ENCODE assay signal across 8 cellular contexts in genomic region chr1:116498789-116499628, GRCh38.
DNase-seq lines count a peak whose midpoint lies in the region; ATAC-seq, FAIRE-seq and TF ChIP-seq lines count a peak whose summit lies in the region.

No MANE protein-coding gene starts in this region.

- H3K27me3 ChIP-seq in HepG2 (ENCODE audit: control insufficient read depth in 1 of 2, insufficient read depth in 2 of 2, low read length in 2 of 2) = no peaks in the 10 kb centered on the region

- WGBS in HepG2 (ENCODE audit: low lambda C conversion rate) = 70% methylated on average over 11 of the region's 13 CpGs

- no peaks in the 10 kb centered on the region for H4K20me1 ChIP-seq in HepG2 (ENCODE audit: insufficient read depth, low read length)

- no peak overlapping the region for H3K4me3 ChIP-seq in coronary artery
- H3K4me3 ChIP-seq in HepG2 (replicated peaks in 1 of 3; ENCODE audit: insufficient read depth in 1 of 3, low read depth in 2 of 3, low read length in 3 of 3) = no peak overlapping the region

- H3K79me2 ChIP-seq in HepG2 (ENCODE audit: insufficient read depth, low read length) = peaks cover 22% of the 10 kb centered on the region

- H2AFZ ChIP-seq in HepG2 (ENCODE audit: low read length) = no peak overlapping the region

- BruUV-seq in HepG2 (replicated peaks; lab: Mats Ljungman, UMichigan) = no TSS peak

- no peak overlapping the region for H3K9ac ChIP-seq in HepG2 (ENCODE audit: insufficient read depth, low read depth, low read length)

- no peak overlapping the region for H3K4me3 Mint-ChIP-seq in activated CD4-positive, alpha-beta T cell treated with anti-CD3 and anti-CD28 coated beads for 36 hours

- peaks cover 61% of the 10 kb centered on the region for H3K4me1 ChIP-seq in HepG2 (ENCODE audit: insufficient read depth, low read length)

- no peak for TF ChIP-seq EP300 in HepG2 (IDR thresholded peaks at IDR 0.05; ENCODE audit: low read depth in 2 of 2, low read length in 2 of 2)
- TF ChIP-seq EP300 in HepG2 (CRISPR knock-in tag; IDR thresholded peaks at IDR 0.05; ENCODE audit: borderline replicate concordance) = no peak

- peak; percentile 73 for ATAC-seq in activated CD4-positive, alpha-beta T cell treated with anti-CD3 and anti-CD28 coated beads for 36 hours
- ATAC-seq in HG02973 (IDR thresholded peaks at IDR 0.05; ENCODE audit: unreplicated experiment) = peak; percentile 55
- peak; percentile 66 for ATAC-seq in HepG2
- ATAC-seq in stimulated activated naive CD8-positive, alpha-beta T cell treated with anti-CD3 and anti-CD28 coated beads, Interleukin-15, Interleukin-2, amounts not matched to agents 100 U/mL and 50 U/mL, for 24 hours = peak; percentile 47

- H3K9me3 ChIP-seq in HepG2 (ENCODE audit: low read length) = no peaks in the 10 kb centered on the region

- TF ChIP-seq POLR2A in HepG2 (IDR thresholded peaks at IDR 0.05; ENCODE audit: insufficient read depth in 1 of 2, low read depth in 2 of 2, low read length in 2 of 2) = no peak

- H3K4me2 ChIP-seq in HepG2 (ENCODE audit: low read depth, low read length) = no peak overlapping the region

- TF ChIP-seq RAD21 in HepG2 (CRISPR knock-in tag; IDR thresholded peaks at IDR 0.05) = peak; percentile 94

- intact Hi-C loops in activated CD4-positive, alpha-beta T cell treated with anti-CD3 and anti-CD28 coated beads for 36 hours (cut with DNase I, micrococcal nuclease) = loop anchor here (1.0 to 10.0 kb wide), 2 partner anchors 360 to 694 kb away; no protein-coding TSS in a partner anchor
- intact Hi-C loops in HepG2 (cut with micrococcal nuclease; ENCODE audit: unreplicated experiment) = loop anchor here (1.0 kb wide), 1 partner anchor 360 kb away; no protein-coding TSS in a partner anchor

- H3K27ac Mint-ChIP-seq in activated CD4-positive, alpha-beta T cell treated with anti-CD3 and anti-CD28 coated beads for 36 hours = no peak overlapping the region

- peak; percentile 68 for FAIRE-seq in HepG2 (lab: Jason Lieb, UNC)

- H3K27me3 Mint-ChIP-seq in activated CD4-positive, alpha-beta T cell treated with anti-CD3 and anti-CD28 coated beads for 36 hours = no peaks in the 10 kb centered on the region

- peaks cover 24% of the 10 kb centered on the region for H3K4me1 Mint-ChIP-seq in activated CD4-positive, alpha-beta T cell treated with anti-CD3 and anti-CD28 coated beads for 36 hours

- no peak overlapping the region for H3K27ac ChIP-seq in coronary artery
- H3K27ac ChIP-seq in HepG2 (ENCODE audit: extremely low read length, insufficient read depth, low read length) = peak overlapping the region; percentile 16

- no peaks in the 10 kb centered on the region for H3K9me3 Mint-ChIP-seq in activated CD4-positive, alpha-beta T cell treated with anti-CD3 and anti-CD28 coated beads for 36 hours (ENCODE audit: low read depth)

- CTCF ChIA-PET in activated CD4-positive, alpha-beta T cell treated with anti-CD3 and anti-CD28 coated beads for 36 hours (lab: Charles Lee) = interaction anchor here (0.6 to 13.7 kb wide), 36 partner anchors 9 to 680 kb away, joined by 3 to 153 read pairs (median 4); no protein-coding TSS in a partner anchor
- CTCF ChIA-PET in HepG2 (lab: Yijun Ruan, JAX; ENCODE audit: low intra/inter-chr PET ratio, low total read pairs) = interaction anchor here (1.2 to 5.6 kb wide), 5 partner anchors 12 to 360 kb away, joined by 4 to 81 read pairs (median 5); no protein-coding TSS in a partner anchor

- DNase-seq in activated CD4-positive, alpha-beta T cell treated with anti-CD3 and anti-CD28 coated beads for 36 hours = peak; percentile 61
- DNase-seq in activated CD4-positive, alpha-beta T cell treated with anti-CD3 and anti-CD28 coated beads for 1 hour = no peak
- peak; percentile 83 for DNase-seq in NCI-H2107 treated with DMSO at 0.1 percent for 48 hours (lab: John Stamatoyannopoulos, UW; ENCODE audit: unreplicated experiment)
- DNase-seq in UCSD-AML1 (lab: John Stamatoyannopoulos, UW; ENCODE audit: unreplicated experiment) = peak; percentile 61
- no peak for DNase-seq in coronary artery (ENCODE audit: low spot score)
- peak; percentile 68 for DNase-seq in HepG2 (ENCODE audit: low spot score)
- peak; percentile 55 for DNase-seq in stimulated activated naive CD8-positive, alpha-beta T cell treated with anti-CD3 and anti-CD28 coated beads, Interleukin-15, Interleukin-2, amounts not matched to agents 100 U/mL and 50 U/mL, for 24 hours

- in situ Hi-C loops in HepG2 (cut with HindIII; ENCODE audit: extremely low pct_ligation_motif_present, low pct_unique_long_range_greater_than_20kb) = loop anchor here (5.0 kb wide), 1 partner anchor 352 kb away; no protein-coding TSS in a partner anchor

- TF ChIP-seq CTCF in coronary artery (IDR thresholded peaks at IDR 0.05) (peak; percentile 74), HepG2 (CRISPR knock-in tag; IDR thresholded peaks at IDR 0.05) (peak; percentile 88)

- no peaks in the 10 kb centered on the region for H3K36me3 Mint-ChIP-seq in activated CD4-positive, alpha-beta T cell treated with anti-CD3 and anti-CD28 coated beads for 36 hours (ENCODE audit: low read depth)

- POLR2A ChIA-PET in activated CD4-positive, alpha-beta T cell treated with anti-CD3 and anti-CD28 coated beads for 36 hours (lab: Charles Lee) = interaction anchor here (0.6 kb wide), 1 partner anchor 127 kb away, joined by 4 read pairs; no protein-coding TSS in a partner anchor
- POLR2A ChIA-PET in HepG2 (lab: Yijun Ruan, JAX) = interaction anchor here (0.8 to 2.2 kb wide), 6 partner anchors 9 to 389 kb away, joined by 3 to 11 read pairs (median 5); no protein-coding TSS in a partner anchor

- H3K36me3 ChIP-seq in HepG2 (replicated peaks in 1 of 2; ENCODE audit: control insufficient read depth in 1 of 2, insufficient read depth in 2 of 2, low read length in 2 of 2) = peaks cover 6 to 18% of the 10 kb centered on the region in 2 experiments; a peak in 3 of 5 replicates

TF ChIP-seq in HepG2, 621 proteins besides CTCF, POLR2A, EP300 and RAD21 (continues in another document):
- TF ChIP-seq POGZ (CRISPR knock-in tag; IDR thresholded peaks at IDR 0.05) = peak; percentile 42; the same call in 1 of the 2 replicates
- TF ChIP-seq JARID2 (CRISPR knock-in tag; IDR thresholded peaks at IDR 0.05; ENCODE audit: insufficient replicate concordance) = no peak
- no peak for TF ChIP-seq LCORL (IDR thresholded peaks at IDR 0.05)
- no peak for TF ChIP-seq LCORL (CRISPR knock-in tag; IDR thresholded peaks at IDR 0.05)
- TF ChIP-seq KAT8 (CRISPR knock-in tag; IDR thresholded peaks at IDR 0.05) = 0 out of 2 replicates have a peak, but pooled peaks have one; percentile 33
- no peak for TF ChIP-seq CREBL2 (CRISPR knock-in tag; IDR thresholded peaks at IDR 0.05; ENCODE audit: borderline replicate concordance)
- peak; percentile 12; the same call in 1 of the 2 replicates for TF ChIP-seq ARID5B (CRISPR knock-in tag; IDR thresholded peaks at IDR 0.05)
- no peak for TF ChIP-seq ZNF44 (CRISPR knock-in tag; IDR thresholded peaks at IDR 0.05)
- TF ChIP-seq ZNF644 (CRISPR knock-in tag; IDR thresholded peaks at IDR 0.05; ENCODE audit: low read depth) = peak; percentile 87
- 0 out of 2 replicates have a peak, but pooled peaks have one; percentile 40 for TF ChIP-seq ERF (CRISPR knock-in tag; IDR thresholded peaks at IDR 0.05)
- TF ChIP-seq AGO2 (optimal IDR thresholded peaks at IDR 0.05; ENCODE audit: low read depth, low read length) = no peak
- TF ChIP-seq ELF1 (CRISPR knock-in tag; IDR thresholded peaks at IDR 0.05) = 0 out of 2 replicates have a peak, but pooled peaks have one; percentile 27
- 0 out of 2 replicates have a peak, but pooled peaks have one; percentile 15 for TF ChIP-seq BCL6 (CRISPR knock-in tag; IDR thresholded peaks at IDR 0.05)
- no peak for TF ChIP-seq ZNF660 (CRISPR knock-in tag; IDR thresholded peaks at IDR 0.05; ENCODE audit: borderline replicate concordance, low read depth)
- TF ChIP-seq ISL2 (CRISPR knock-in tag; IDR thresholded peaks at IDR 0.05) = 0 out of 2 replicates have a peak, but pooled peaks have one; percentile 25
- TF ChIP-seq STAG1 (CRISPR knock-in tag; IDR thresholded peaks at IDR 0.05) = peak; percentile 96

Comparison
In these comparisons a context has a peak if more than half of its experiments do, and no peak if none do; other contexts are left out.
1. DNase-seq: peak in activated CD4-positive, alpha-beta T cell treated with anti-CD3 and anti-CD28 coated beads for 36 hours (single experiment), NCI-H2107 treated with DMSO at 0.1 percent for 48 hours (single experiment), UCSD-AML1 (single experiment), HepG2 (single experiment) and stimulated activated naive CD8-positive, alpha-beta T cell treated with anti-CD3 and anti-CD28 coated beads, Interleukin-15, Interleukin-2, amounts not matched to agents 100 U/mL and 50 U/mL, for 24 hours (single experiment); none in activated CD4-positive, alpha-beta T cell treated with anti-CD3 and anti-CD28 coated beads for 1 hour (single experiment) and coronary artery (single experiment).
2. Peak in every context shown above with its lines, with median percentiles within 50 percentile points of each other: ATAC-seq.